ENCODE assay signal across 17 cellular contexts in the genomic region with DNA sequence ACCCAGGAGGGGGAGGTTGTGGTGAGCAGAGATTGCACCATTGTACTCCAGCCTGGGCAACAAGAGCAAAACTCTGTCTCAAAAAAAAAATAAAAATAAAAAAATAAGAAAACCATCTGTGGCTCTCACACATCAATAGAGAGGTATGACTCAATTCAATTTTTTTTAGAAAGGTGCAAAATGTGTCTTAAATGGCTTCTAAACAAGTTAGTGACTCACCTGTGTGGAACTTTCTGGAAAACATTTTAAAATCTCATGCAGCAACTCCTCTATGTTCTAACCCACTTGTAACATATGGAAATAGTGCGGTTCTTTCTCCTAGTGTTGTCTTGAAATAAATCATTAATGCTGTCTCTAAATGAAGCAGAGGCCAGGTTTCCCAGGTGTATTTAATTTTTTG. TPM values are rescaled to one million over a fixed set of nuclear protein-coding genes. Genes with fewer than 3 reads are reported as not detected.
"Had no signal": no experiment of that assay in that cellular context is flagged by ENCODE, and none has a peak within 500 bp of the region (broad histone marks: within the 10 kb centered on the region; RNA-seq: fewer than 3 reads in every experiment).

No MANE protein-coding gene starts in this region.

- H3K9ac ChIP-seq: neural progenitor cell had no signal

- H2AFZ ChIP-seq: neural progenitor cell had no signal

- H3K9me3 ChIP-seq: pancreas, right lobe of liver, upper lobe of left lung, uterus had no signal

- DNase-seq: heart left ventricle; hippocampal formation; natural killer cell; nucleus accumbens; pancreas; right lobe of liver; stimulated activated CD4-positive, alpha-beta T cell treated with anti-CD3 and anti-CD28 coated beads, Interleukin-4, amount 100 ng/mL, for 1 hour; stimulated activated CD8-positive, alpha-beta memory T cell treated with anti-CD3 and anti-CD28 coated beads, Interleukin-4, amount 100 ng/mL, for 48 hours; tibial artery; upper lobe of left lung; uterus had no signal

- ATAC-seq: heart left ventricle; natural killer cell; pancreas; right lobe of liver; stimulated activated effector memory CD8-positive, alpha-beta T cell treated with anti-CD3 and anti-CD28 coated beads, Interleukin-12 subunit alpha, Interleukin-12 subunit beta, amount 100 ng/mL, for 72 hours had no signal

- H3K4me3 ChIP-seq: heart left ventricle, neural progenitor cell, pancreas, right lobe of liver, tibial artery, upper lobe of left lung, uterus had no signal

- H3K36me3 Mint-ChIP-seq: natural killer cell; neural progenitor cell; stimulated activated effector memory CD8-positive, alpha-beta T cell treated with anti-CD3 and anti-CD28 coated beads, Interleukin-12 subunit alpha, Interleukin-12 subunit beta, amount 100 ng/mL, for 72 hours had no signal

- H3K4me1 ChIP-seq: heart left ventricle, neural progenitor cell, pancreas, right lobe of liver, tibial artery, upper lobe of left lung, uterus had no signal

- H3K36me3 ChIP-seq: heart left ventricle, neural progenitor cell, pancreas, right lobe of liver, tibial artery, upper lobe of left lung, uterus had no signal

- H3K27me3 Mint-ChIP-seq: dendritic cell treated with granulocyte-macrophage colony-stimulating factor and Interleukin-4, amounts not matched to agents 40 ng/mL and 50 ng/mL, for 4 days; progenitor cell of endocrine pancreas had no signal

- H3K27ac ChIP-seq: heart left ventricle, neural progenitor cell, pancreas, right lobe of liver, tibial artery, upper lobe of left lung, uterus had no signal

- H3K9me3 Mint-ChIP-seq: dendritic cell treated with granulocyte-macrophage colony-stimulating factor and Interleukin-4, amounts not matched to agents 40 ng/mL and 50 ng/mL, for 4 days; natural killer cell; stimulated activated effector memory CD8-positive, alpha-beta T cell treated with anti-CD3 and anti-CD28 coated beads, Interleukin-12 subunit alpha, Interleukin-12 subunit beta, amount 100 ng/mL, for 72 hours; stimulated activated naive CD8-positive, alpha-beta T cell treated with anti-CD3 and anti-CD28 coated beads, Interleukin-15, Interleukin-2, amounts not matched to agents 100 ng/mL and 50 ng/mL, for 24 hours had no signal

- H3K27me3 ChIP-seq: heart left ventricle, neural progenitor cell, pancreas, right lobe of liver, tibial artery, upper lobe of left lung, uterus had no signal

- H3K4me3 Mint-ChIP-seq: dendritic cell treated with granulocyte-macrophage colony-stimulating factor and Interleukin-4, amounts not matched to agents 40 ng/mL and 50 ng/mL, for 4 days; natural killer cell; neural progenitor cell; stimulated activated effector memory CD8-positive, alpha-beta T cell treated with anti-CD3 and anti-CD28 coated beads, Interleukin-12 subunit alpha, Interleukin-12 subunit beta, amount 100 ng/mL, for 72 hours; stimulated activated naive CD8-positive, alpha-beta T cell treated with anti-CD3 and anti-CD28 coated beads, Interleukin-15, Interleukin-2, amounts not matched to agents 100 ng/mL and 50 ng/mL, for 24 hours had no signal

- H3K27ac Mint-ChIP-seq: dendritic cell treated with granulocyte-macrophage colony-stimulating factor and Interleukin-4, amounts not matched to agents 40 ng/mL and 50 ng/mL, for 4 days; natural killer cell; neural progenitor cell; progenitor cell of endocrine pancreas; stimulated activated effector memory CD8-positive, alpha-beta T cell treated with anti-CD3 and anti-CD28 coated beads, Interleukin-12 subunit alpha, Interleukin-12 subunit beta, amount 100 ng/mL, for 72 hours; stimulated activated naive CD8-positive, alpha-beta T cell treated with anti-CD3 and anti-CD28 coated beads, Interleukin-15, Interleukin-2, amounts not matched to agents 100 ng/mL and 50 ng/mL, for 24 hours had no signal

- H3K4me1 Mint-ChIP-seq: natural killer cell; neural progenitor cell; stimulated activated effector memory CD8-positive, alpha-beta T cell treated with anti-CD3 and anti-CD28 coated beads, Interleukin-12 subunit alpha, Interleukin-12 subunit beta, amount 100 ng/mL, for 72 hours had no signal

- H3K4me2 ChIP-seq: neural progenitor cell had no signal

RNA-seq across cellular contexts. Expression of gene SULT1C4, which starts 10.7 kb away (rescaled TPM):
- total RNA-seq: myocyte, natural killer cell had no signal
